Comparison of ENCODE assay signal across 1 cellular context in the genomic region with DNA sequence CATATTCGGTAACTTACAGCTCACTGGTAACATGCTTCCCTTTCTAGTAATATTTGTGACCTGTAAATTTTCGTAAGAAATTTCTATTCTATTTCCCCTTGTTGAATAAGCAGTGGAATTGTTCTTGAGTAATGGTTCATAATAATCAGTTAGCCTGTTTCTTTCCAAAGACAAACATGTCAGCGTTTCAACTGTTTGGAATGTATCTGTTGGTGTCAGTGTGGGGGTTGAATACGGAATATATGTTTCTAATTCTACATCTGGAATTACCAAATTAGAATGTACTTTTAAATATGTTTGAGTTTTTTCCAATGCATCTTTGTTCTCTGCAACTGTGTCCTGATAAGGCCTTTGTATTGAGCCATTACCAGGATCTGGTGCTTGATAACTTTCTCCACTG.
TF ChIP-seq lines count a peak whose summit lies in the region.

No MANE protein-coding gene starts in this region.

TF ChIP-seq in SK-N-SH, 30 proteins besides CTCF, POLR2A, EP300 and RAD21:
- TF ChIP-seq ZBTB33 (IDR thresholded peaks at IDR 0.05; ENCODE audit: borderline replicate concordance, low read depth) (no peak), YY1 (IDR thresholded peaks at IDR 0.05; ENCODE audit: low read depth) (no peak), FOSL2 (IDR thresholded peaks at IDR 0.05; ENCODE audit: borderline replicate concordance, low read depth) (no peak), CHD2 (IDR thresholded peaks at IDR 0.05; ENCODE audit: low read length, partially characterized antibody) (no peak), TCF12 (IDR thresholded peaks at IDR 0.05) (no peak), FOXM1 (IDR thresholded peaks at IDR 0.05; ENCODE audit: low read depth) (no peak), MAX (IDR thresholded peaks at IDR 0.05; ENCODE audit: low read depth) (no peak), TAF1 (IDR thresholded peaks at IDR 0.05; ENCODE audit: borderline replicate concordance, low read depth, low read length) (no peak), TEAD4 (IDR thresholded peaks at IDR 0.05; ENCODE audit: borderline replicate concordance, insufficient read depth) (no peak), JUND (IDR thresholded peaks at IDR 0.05) (no peak), RFX5 (IDR thresholded peaks at IDR 0.05; ENCODE audit: low read length) (no peak), GATA2 (CRISPR knock-in tag; IDR thresholded peaks at IDR 0.05) (no peak), EZH2phosphoT487 (IDR thresholded peaks at IDR 0.05; ENCODE audit: borderline replicate concordance, low read depth) (no peak), RXRA (IDR thresholded peaks at IDR 0.05; ENCODE audit: borderline replicate concordance, low read depth) (no peak), ELF1 (IDR thresholded peaks at IDR 0.05) (no peak), NFIC (IDR thresholded peaks at IDR 0.05; ENCODE audit: borderline replicate concordance) (no peak), GABPA (IDR thresholded peaks at IDR 0.05; ENCODE audit: low read depth) (no peak), SMC3 (IDR thresholded peaks at IDR 0.05; ENCODE audit: low read depth, low read length) (no peak)
